In the genomic region with DNA sequence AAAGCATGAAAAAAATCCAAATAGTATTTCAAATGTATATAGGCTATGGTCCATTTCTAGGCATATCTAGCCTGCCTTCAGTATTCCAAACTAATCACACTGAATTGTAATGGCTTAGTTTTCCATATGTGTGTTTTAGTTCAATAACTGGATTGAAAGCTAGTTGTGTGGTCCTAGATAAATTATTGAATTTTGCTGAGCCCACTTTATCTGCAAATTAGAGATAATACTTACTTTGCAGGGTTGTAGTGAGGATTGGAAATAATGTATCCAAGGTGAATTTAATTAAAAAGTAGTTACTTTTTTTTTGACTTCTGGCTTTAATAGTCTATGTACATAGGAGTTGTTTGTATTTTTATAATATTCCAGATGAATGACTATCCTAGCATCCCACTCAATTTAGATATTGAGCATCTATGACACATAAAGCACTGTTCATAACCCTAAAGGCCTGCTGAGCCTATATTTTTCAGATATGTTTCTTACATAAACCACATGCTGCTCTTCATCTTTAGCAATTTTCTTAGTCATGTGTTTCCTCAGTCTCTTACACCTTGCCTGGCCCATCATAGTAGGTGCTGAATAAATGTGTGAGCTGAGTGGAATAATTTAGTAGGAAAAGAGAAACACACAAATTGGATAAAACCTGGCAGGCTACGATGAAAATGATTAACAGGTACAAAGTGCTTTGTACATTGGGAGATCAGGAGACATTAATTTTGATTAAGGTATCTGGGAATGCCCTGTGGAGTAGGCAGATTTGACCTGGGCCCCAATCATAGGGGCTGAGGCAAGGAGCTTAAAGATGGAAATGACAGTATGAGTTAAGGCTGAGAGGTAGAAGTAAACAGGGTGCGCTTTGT, we compare ENCODE assay signal across 8 cellular contexts. TPM values are rescaled to one million over a fixed set of nuclear protein-coding genes. Genes with fewer than 3 reads are reported as not detected.
A peak's percentile ranks its signal among the peaks of the same experiment; 100 is the strongest.
DNase-seq lines count a peak whose midpoint lies in the region; ATAC-seq and TF ChIP-seq lines count a peak whose summit lies in the region.

No MANE protein-coding gene starts in this region.

- peak overlapping the region; percentile 86 for H3K27ac Mint-ChIP-seq in activated naive CD8-positive, alpha-beta T cell treated with anti-CD3 and anti-CD28 coated beads, Interleukin-2, amount 50 U/mL, for 24 hours

- no peaks in the 10 kb centered on the region for H3K27me3 Mint-ChIP-seq in activated naive CD8-positive, alpha-beta T cell treated with anti-CD3 and anti-CD28 coated beads, Interleukin-2, amount 50 U/mL, for 24 hours

- H3K9me3 Mint-ChIP-seq in activated naive CD8-positive, alpha-beta T cell treated with anti-CD3 and anti-CD28 coated beads, Interleukin-2, amount 50 U/mL, for 24 hours: no peaks in the 10 kb centered on the region

- 51% methylated on average over 2 of the region's 2 CpGs for WGBS in right lobe of liver (ENCODE audit: insufficient coverage, low coverage, low lambda C conversion rate, missing lambda C conversion rate)
- 50 to 60% methylated on average over 2 of the region's 2 CpGs for WGBS in upper lobe of left lung, 2 donors

- H3K36me3 ChIP-seq in cardiac muscle cell (no peaks in the 10 kb centered on the region), right lobe of liver (no peaks in the 10 kb centered on the region), upper lobe of left lung (no peaks in the 10 kb centered on the region)

- H3K27me3 ChIP-seq in cardiac muscle cell (peaks cover 13% of the 10 kb centered on the region), right lobe of liver (no peaks in the 10 kb centered on the region), upper lobe of left lung (no peaks in the 10 kb centered on the region)

- TF ChIP-seq CTCF in cardiac muscle cell (IDR thresholded peaks at IDR 0.05; ENCODE audit: low read depth, low read length) (no peak), right lobe of liver (IDR thresholded peaks at IDR 0.05) (no peak), upper lobe of left lung (IDR thresholded peaks at IDR 0.05) (no peak)

- DNase-seq in cardiac muscle cell (ENCODE audit: low read depth in 1 of 2, low spot score in 1 of 2): no peak
- no peak for DNase-seq in Right ventricle myocardium inferior (ENCODE audit: missing footprints)
- no peak for DNase-seq in activated naive CD8-positive, alpha-beta T cell treated with anti-CD3 and anti-CD28 coated beads, Interleukin-2, amount 50 U/mL, for 24 hours
- DNase-seq in right lobe of liver: no peak
- no peak for DNase-seq in upper lobe of left lung
- DNase-seq in NCI-H524 treated with DMSO at 0.1 percent for 48 hours (lab: John Stamatoyannopoulos, UW): no peak
- DNase-seq in NCI-H2171 (lab: John Stamatoyannopoulos, UW): no peak

- no peak for TF ChIP-seq EP300 in upper lobe of left lung (IDR thresholded peaks at IDR 0.05)

- H3K4me3 Mint-ChIP-seq in activated naive CD8-positive, alpha-beta T cell treated with anti-CD3 and anti-CD28 coated beads, Interleukin-2, amount 50 U/mL, for 24 hours: peak overlapping the region; percentile 96

- no peak for ATAC-seq in Right ventricle myocardium inferior
- ATAC-seq in activated naive CD8-positive, alpha-beta T cell treated with anti-CD3 and anti-CD28 coated beads, Interleukin-2, amount 50 U/mL, for 24 hours: no peak
- no peak for ATAC-seq in right lobe of liver
- ATAC-seq in upper lobe of left lung (ENCODE audit: low FRiP score in 2 of 2): no peak
- no peak for ATAC-seq in HG02623 (IDR thresholded peaks at IDR 0.05; ENCODE audit: unreplicated experiment)

- H3K36me3 Mint-ChIP-seq in activated naive CD8-positive, alpha-beta T cell treated with anti-CD3 and anti-CD28 coated beads, Interleukin-2, amount 50 U/mL, for 24 hours (ENCODE audit: low read depth): no peaks in the 10 kb centered on the region

- H3K9me3 ChIP-seq in cardiac muscle cell (ENCODE audit: low read depth): no peaks in the 10 kb centered on the region
- no peaks in the 10 kb centered on the region for H3K9me3 ChIP-seq in right lobe of liver
- no peaks in the 10 kb centered on the region for H3K9me3 ChIP-seq in upper lobe of left lung

- H3K27ac ChIP-seq in cardiac muscle cell (peak overlapping the region; percentile 11), right lobe of liver (peak overlapping the region; percentile 70 to 83 (median 72)), upper lobe of left lung (peak overlapping the region; percentile 86 to 93 (median 92))

- H3K4me3 ChIP-seq in cardiac muscle cell: no peak overlapping the region
- H3K4me3 ChIP-seq in right lobe of liver: peak overlapping the region in 2 of 3 donors; percentile 67 to 85
- peak overlapping the region in 3 of 4 donors; percentile 57 to 76 (median 74) for H3K4me3 ChIP-seq in upper lobe of left lung

- TF ChIP-seq POLR2A in right lobe of liver (IDR thresholded peaks at IDR 0.05) (no peak), upper lobe of left lung (IDR thresholded peaks at IDR 0.05) (no peak)

- H3K4me1 ChIP-seq in cardiac muscle cell (ENCODE audit: low read depth): peaks cover 4% of the 10 kb centered on the region
- peaks cover 0 to 5% (median 0%) of the 10 kb centered on the region in 4 donors for H3K4me1 ChIP-seq in right lobe of liver
- peaks cover 8 to 26% (median 19%) of the 10 kb centered on the region in 4 donors for H3K4me1 ChIP-seq in upper lobe of left lung

- intact Hi-C loops in Right ventricle myocardium inferior (cut with DNase I): no loop called here
- intact Hi-C loops in right lobe of liver (cut with DNase I): no loop called here

- H3K4me1 Mint-ChIP-seq in activated naive CD8-positive, alpha-beta T cell treated with anti-CD3 and anti-CD28 coated beads, Interleukin-2, amount 50 U/mL, for 24 hours: peaks cover 50% of the 10 kb centered on the region

RNA-seq across cellular contexts. Expression of a gene that starts 1.1 kb away (rescaled TPM):
- total RNA-seq in cardiac muscle cell: 9.2 and 18.3 TPM in 2 replicates
- polyA plus RNA-seq in cardiac muscle cell: 11.4 and 14.3 TPM in 2 replicates
- total RNA-seq in Right ventricle myocardium inferior: 8.2 TPM
- total RNA-seq in right lobe of liver: 1 to 10 TPM; 2.2 to 7.9 (median 3.5) TPM
- total RNA-seq in upper lobe of left lung: 10 to 100 TPM in 1 of 6 donors, 1 to 10 TPM in 4, not detected in 1; 4.7 to 18.8 (median 7.7) TPM

Comparison
In these comparisons a context has a peak if more than half of its experiments do, and no peak if none do; other contexts are left out.
1. H3K27ac ChIP-seq: peak in every context shown above with its lines; median percentile 92 in upper lobe of left lung; 72 in right lobe of liver; 11 in cardiac muscle cell.